Comparison of ENCODE assay signal across 8 cellular contexts in the genomic region with DNA sequence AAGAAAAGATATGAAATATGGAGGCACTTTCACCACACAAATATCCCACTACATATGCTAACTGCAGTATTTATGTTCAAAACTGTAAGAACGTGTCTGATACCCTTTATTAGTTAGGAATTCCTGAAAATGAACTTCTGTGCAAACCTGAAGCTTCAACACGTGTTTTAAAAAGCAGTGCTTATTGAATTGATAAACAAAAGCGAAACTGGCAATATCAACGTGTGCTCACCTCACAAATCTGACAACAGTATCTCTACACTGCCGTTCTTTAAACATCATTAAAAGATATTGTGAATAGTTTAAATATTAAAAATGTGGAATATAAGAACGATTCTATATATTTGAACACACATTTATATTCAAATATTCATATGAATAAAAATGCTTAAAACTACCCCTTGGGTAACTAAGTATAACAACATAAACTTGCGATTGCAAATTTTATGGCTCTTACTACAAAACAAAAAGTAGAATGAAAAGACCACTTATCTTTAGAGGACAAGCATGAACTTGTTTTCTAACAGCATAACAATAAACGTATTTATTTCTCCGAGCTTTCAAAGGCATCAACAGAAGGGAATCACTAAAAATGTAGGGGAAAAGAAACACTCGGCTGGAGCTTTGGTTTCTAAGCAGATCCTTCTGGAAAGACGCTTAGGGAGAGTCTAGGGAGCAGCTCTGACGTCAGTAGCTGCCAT. TPM values are rescaled to one million over a fixed set of nuclear protein-coding genes. Genes with fewer than 3 reads are reported as not detected.
DNase-seq lines count a peak whose midpoint lies in the region; ATAC-seq and TF ChIP-seq lines count a peak whose summit lies in the region.

A gene (minus strand): TSS at position 670 of the 701 bp plus-strand sequence. CDS start 17,738 bp downstream, outside the sequence.

- TF ChIP-seq CTCF in transverse colon (IDR thresholded peaks at IDR 0.05): no peak

- peak within 1 kb of the TSS; percentile 96 for H3K4me3 Mint-ChIP-seq in activated CD8-positive, alpha-beta memory T cell treated with anti-CD3 and anti-CD28 coated beads, Interleukin-2, amount 10 ng/mL, durations not matched to agents 7 days and 5 days

- H3K9ac ChIP-seq in NT2/D1 (ENCODE audit: insufficient read length, low read depth): peak within 1 kb of the TSS; percentile 72

- H3K9me3 ChIP-seq in NT2/D1 (ENCODE audit: insufficient read depth, low read length) (no peaks in the 10 kb centered on the region), transverse colon (no peaks in the 10 kb centered on the region)

- no peaks in the 10 kb centered on the region for H3K27me3 Mint-ChIP-seq in activated CD8-positive, alpha-beta memory T cell treated with anti-CD3 and anti-CD28 coated beads, Interleukin-2, amount 10 ng/mL, durations not matched to agents 7 days and 5 days

- intact Hi-C loops in transverse colon (cut with DNase I; ENCODE audit: low total_unique reads): loop anchor here (5.0 kb wide), 1 partner anchor 188 kb away; a partner anchor contains a TSS

- in situ Hi-C loops in transverse colon (cut with MboI; ENCODE audit: low pct_ligation_motif_present in 1 of 4, low pct_unique_long_range_greater_than_20kb in 1 of 4, low sequenced_read_pairs in 3 of 4): loop anchor here in 2 of 4 donors (10.0 kb wide), 2 partner anchors 181 to 191 kb away; a partner anchor contains a TSS

- CTCF ChIA-PET in activated CD8-positive, alpha-beta memory T cell treated with anti-CD3 and anti-CD28 coated beads, Interleukin-2, amount 10 ng/mL, durations not matched to agents 7 days and 5 days (lab: Charles Lee): interaction anchor here (1.0 to 2.8 kb wide), 4 partner anchors 9 to 186 kb away, joined by 4 to 10 read pairs (median 6); a partner anchor contains a TSS

- no peak for DNase-seq in activated CD8-positive, alpha-beta memory T cell treated with anti-CD3 and anti-CD28 coated beads, Interleukin-2, amount 10 ng/mL, durations not matched to agents 7 days and 5 days
- DNase-seq in activated CD8-positive, alpha-beta memory T cell treated with anti-CD3 and anti-CD28 coated beads, Interleukin-2, amount 50 U/mL, for 4 hours: no peak
- no peak for DNase-seq in NT2/D1 (ENCODE audit: low read depth, low spot score)
- peak; percentile 10 to 41 for DNase-seq in cerebellar nuclear complex (lab: John Stamatoyannopoulos, UW)
- DNase-seq in lung microvascular endothelial cell (ENCODE audit: low read depth in 2 of 2): peak; percentile 39 to 47
- DNase-seq in transverse colon: no peak
- DNase-seq in nucleus accumbens (lab: John Stamatoyannopoulos, UW): no peak

- TF ChIP-seq EP300 in transverse colon (IDR thresholded peaks at IDR 0.05; ENCODE audit: low read depth): peak; percentile 11

- no peak for TF ChIP-seq POLR2A in transverse colon (IDR thresholded peaks at IDR 0.05)

- H3K27ac Mint-ChIP-seq in activated CD8-positive, alpha-beta memory T cell treated with anti-CD3 and anti-CD28 coated beads, Interleukin-2, amount 10 ng/mL, durations not matched to agents 7 days and 5 days: peak within 1 kb of the TSS; percentile 98

- no peaks in the 10 kb centered on the region for H3K9me3 Mint-ChIP-seq in activated CD8-positive, alpha-beta memory T cell treated with anti-CD3 and anti-CD28 coated beads, Interleukin-2, amount 10 ng/mL, durations not matched to agents 7 days and 5 days (ENCODE audit: low read depth)

- WGBS in transverse colon (ENCODE audit: low coverage in 1 of 2), 2 donors: 2 to 3% methylated on average over 12 of the region's 12 CpGs

- H3K4me1 ChIP-seq in NT2/D1 (ENCODE audit: insufficient read depth, insufficient read length) (no peaks in the 10 kb centered on the region), transverse colon (peaks cover 2 to 42% (median 17%) of the 10 kb centered on the region in 4 donors)

- H3K27me3 ChIP-seq in NT2/D1 (ENCODE audit: insufficient read depth, insufficient read length) (no peaks in the 10 kb centered on the region), transverse colon (no peaks in the 10 kb centered on the region)

- no peak for ATAC-seq in activated CD8-positive, alpha-beta memory T cell treated with anti-CD3 and anti-CD28 coated beads, Interleukin-2, amount 10 ng/mL, durations not matched to agents 7 days and 5 days
- no peak for ATAC-seq in GM18520 (IDR thresholded peaks at IDR 0.05; ENCODE audit: unreplicated experiment)

- H3K36me3 Mint-ChIP-seq in activated CD8-positive, alpha-beta memory T cell treated with anti-CD3 and anti-CD28 coated beads, Interleukin-2, amount 10 ng/mL, durations not matched to agents 7 days and 5 days: peaks cover 24% of the 10 kb centered on the region

- H3K36me3 ChIP-seq in NT2/D1 (ENCODE audit: insufficient read depth, insufficient read length, low read length) (peaks cover 9% of the 10 kb centered on the region), transverse colon (peaks cover 0 to 6% (median 0%) of the 10 kb centered on the region in 4 donors)

- H3K27ac ChIP-seq in transverse colon: peak within 1 kb of the TSS; percentile 97 to 100 (median 99)

- H3K4me3 ChIP-seq in NT2/D1 (ENCODE audit: insufficient read length, low read depth): peak within 1 kb of the TSS; percentile 54
- peak within 1 kb of the TSS; percentile 57 to 80 (median 68) for H3K4me3 ChIP-seq in transverse colon

- peaks cover 47% of the 10 kb centered on the region for H3K4me1 Mint-ChIP-seq in activated CD8-positive, alpha-beta memory T cell treated with anti-CD3 and anti-CD28 coated beads, Interleukin-2, amount 10 ng/mL, durations not matched to agents 7 days and 5 days

RNA-seq across cellular contexts. Expression of the gene that starts here (rescaled TPM):
- total RNA-seq in activated CD8-positive, alpha-beta memory T cell treated with anti-CD3 and anti-CD28 coated beads, Interleukin-2, amount 10 ng/mL, durations not matched to agents 7 days and 5 days: 1 to 10 TPM in 1 of 2 experiments, under 1 TPM in 1; 0.73 to 1.3 TPM
- 0.44 and 0.79 TPM in 2 replicates for total RNA-seq in lung microvascular endothelial cell
- 10 to 100 TPM in 1 of 4 donors, under 1 TPM in 2, not detected in 1; 0.55 to 20.1 (median 0.64) TPM for total RNA-seq in transverse colon

Comparison
In these comparisons a context has a peak if more than half of its experiments do, and no peak if none do; other contexts are left out.
1. Peak in DNase-seq in lung microvascular endothelial cell; RNA of the gene not detected or under 1 TPM.
2. DNase-seq: peak in cerebellar nuclear complex (2 of 2); none in activated CD8-positive, alpha-beta memory T cell treated with anti-CD3 and anti-CD28 coated beads, Interleukin-2, amount 10 ng/mL, durations not matched to agents 7 days and 5 days (single experiment), activated CD8-positive, alpha-beta memory T cell treated with anti-CD3 and anti-CD28 coated beads, Interleukin-2, amount 50 U/mL, for 4 hours (single experiment), NT2/D1 (single experiment), transverse colon (single experiment) and nucleus accumbens (0 of 56).